20 cellular contexts compared by ENCODE assay signal in genomic region chr21:45882641-45883040, GRCh38.
"Had no signal": no experiment of that assay in that cellular context is flagged by ENCODE, and none has a peak within 500 bp of the region (broad histone marks: within the 10 kb centered on the region; RNA-seq: fewer than 3 reads in every experiment).

No MANE protein-coding gene starts in this region.

- FAIRE-seq: bronchial epithelial cell, RCC 7860 had no signal

- H3K27ac ChIP-seq: SK-N-MC, VCaP had no signal

- H3K4me3 ChIP-seq: SK-N-MC had no signal

- DNase-seq: activated CD4-positive, alpha-beta T cell treated with anti-CD3 and anti-CD28 coated beads, Interleukin-2, amount 50 U/mL, for 1 hour; activated CD4-positive, CD25-positive, alpha-beta regulatory T cell; activated CD8-positive, alpha-beta memory T cell treated with anti-CD3 and anti-CD28 coated beads, Interleukin-2, amount 50 U/mL, for 4 hours; activated CD8-positive, alpha-beta T cell treated with anti-CD3 and anti-CD28 coated beads for 36 hours; activated naive CD4-positive, alpha-beta T cell; activated T-cell treated with anti-CD3 and anti-CD28 coated beads, Interleukin-2, amount 50 U/mL, for 72 hours; MM.1S; NCI-H1105; NCI-H1436; NCI-H1694 treated with DMSO at 0.1 percent for 48 hours; NCI-H2081; NCI-H510A treated with DMSO at 0.1 percent for 48 hours; NCI-H69; PC-3; SIG-M5; T-cell had no signal
